Comparison of ENCODE assay signal across 11 cellular contexts in the genomic region with DNA sequence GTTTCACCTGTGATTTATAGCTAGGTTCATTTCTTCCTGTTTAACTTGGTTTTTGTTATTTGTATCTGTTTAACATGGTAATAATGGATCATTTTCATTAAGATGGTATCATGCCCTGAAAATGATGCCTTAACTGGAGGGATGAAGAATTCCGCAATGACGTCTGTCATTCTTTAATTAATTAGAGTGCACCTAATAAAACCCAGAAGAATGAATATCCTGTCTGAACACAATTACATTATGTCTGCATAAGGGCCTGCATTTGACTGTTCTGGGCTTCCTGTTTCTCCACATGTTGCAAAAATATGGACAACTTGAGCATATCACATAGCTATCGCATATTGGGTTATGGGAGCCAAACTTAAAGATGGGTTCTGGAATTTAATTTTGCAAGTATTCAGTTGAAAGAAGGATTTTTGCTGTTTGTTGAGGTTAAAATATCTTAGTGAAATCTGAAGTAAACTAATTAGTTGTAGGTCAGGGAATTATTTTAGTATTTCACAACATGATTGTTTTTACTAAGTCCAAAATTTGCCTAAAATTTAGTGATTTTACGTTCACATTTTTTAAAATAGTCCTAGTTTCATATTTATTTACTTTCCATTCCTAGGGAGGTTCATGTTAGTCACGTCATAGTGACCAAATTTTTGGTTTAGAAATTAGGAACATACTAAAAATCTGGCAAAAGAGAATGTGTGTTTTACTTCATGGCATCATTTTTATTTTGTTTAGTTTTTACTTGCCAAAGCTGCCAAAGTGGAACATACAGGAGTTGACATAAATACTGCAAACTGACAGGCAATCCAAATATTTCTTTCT.
DNase-seq lines count a peak whose midpoint lies in the region; ATAC-seq and TF ChIP-seq lines count a peak whose summit lies in the region.
"Had no signal": no experiment of that assay in that cellular context is flagged by ENCODE, and none has a peak within 500 bp of the region (broad histone marks: within the 10 kb centered on the region; RNA-seq: fewer than 3 reads in every experiment).

No MANE protein-coding gene starts in this region.

- H3K4me3 ChIP-seq in fibroblast of lung (replicated peaks in 1 of 4; ENCODE audit: control extremely low read depth in 1 of 4, insufficient read depth in 1 of 4, low read depth in 3 of 4, low read length in 4 of 4) (no peak overlapping the region), osteoblast (ENCODE audit: insufficient read depth, low read length) (no peak overlapping the region)

- H3K27ac Mint-ChIP-seq in activated naive CD4-positive, alpha-beta T cell treated with anti-CD3 and anti-CD28 coated beads for 36 hours, result no peak overlapping the region
- H3K27ac Mint-ChIP-seq in activated CD4-positive, alpha-beta memory T cell treated with anti-CD3 and anti-CD28 coated beads for 36 hours, result no peak overlapping the region
- H3K27ac Mint-ChIP-seq: activated naive CD8-positive, alpha-beta T cell treated with anti-CD3 and anti-CD28 coated beads, Interleukin-2, amount 10 ng/mL, durations not matched to agents 7 days and 5 days had no signal

- H3K27me3 ChIP-seq in fibroblast of lung (ENCODE audit: control insufficient read depth, insufficient read depth, low read length) (no peaks in the 10 kb centered on the region), osteoblast (ENCODE audit: insufficient read depth, low read length) (no peaks in the 10 kb centered on the region)

- H3K4me1 ChIP-seq in fibroblast of lung (ENCODE audit: control insufficient read depth, extremely low read depth, insufficient read depth, low read length), result peaks cover 8% of the 10 kb centered on the region
- peaks cover 47% of the 10 kb centered on the region for H3K4me1 ChIP-seq in osteoblast (ENCODE audit: insufficient read depth, low read length)

- DNase-seq in Right ventricle myocardium inferior (ENCODE audit: missing footprints) (no peak), cardiac septum (ENCODE audit: low spot score) (no peak), fibroblast of lung (ENCODE audit: low read depth in 2 of 2) (no peak), osteoblast (ENCODE audit: insufficient read length, low spot score, missing footprints) (no peak), SW 1271 (lab: John Stamatoyannopoulos, UW) (no peak)
- no peak for DNase-seq in activated naive CD4-positive, alpha-beta T cell treated with anti-CD3 and anti-CD28 coated beads for 36 hours
- no peak for DNase-seq in stimulated activated CD4-positive, alpha-beta T cell treated with anti-CD3 and anti-CD28 coated beads, Interleukin-4, amount 100 ng/mL, for 1 hour
- DNase-seq in activated CD4-positive, alpha-beta memory T cell treated with anti-CD3 and anti-CD28 coated beads for 36 hours, result no peak
- DNase-seq: 8988T; activated naive CD8-positive, alpha-beta T cell treated with anti-CD3 and anti-CD28 coated beads, Interleukin-2, amount 10 ng/mL, durations not matched to agents 7 days and 5 days; NCI-H2107 had no signal

- intact Hi-C loops in Right ventricle myocardium inferior (cut with DNase I), result loop anchor here (2.0 to 5.0 kb wide), 3 partner anchors 53 to 402 kb away; no protein-coding TSS in a partner anchor
- intact Hi-C loops in cardiac septum (cut with DNase I), result loop anchor here (2.0 to 10.0 kb wide), 4 partner anchors 53 to 322 kb away; a partner anchor contains a TSS
- intact Hi-C loops in activated naive CD4-positive, alpha-beta T cell treated with anti-CD3 and anti-CD28 coated beads for 36 hours (cut with micrococcal nuclease), result loop anchor here (2.0 kb wide), 1 partner anchor 61 kb away; no protein-coding TSS in a partner anchor
- intact Hi-C loops in activated CD4-positive, alpha-beta memory T cell treated with anti-CD3 and anti-CD28 coated beads for 36 hours (cut with micrococcal nuclease), result loop anchor here (2.0 to 5.0 kb wide), 2 partner anchors 61 to 217 kb away; no protein-coding TSS in a partner anchor

- CTCF ChIA-PET in activated naive CD4-positive, alpha-beta T cell treated with anti-CD3 and anti-CD28 coated beads for 36 hours (lab: Charles Lee), result interaction anchor here (1.9 kb wide), 1 partner anchor 87 kb away, joined by 5 read pairs; no protein-coding TSS in a partner anchor
- CTCF ChIA-PET in activated CD4-positive, alpha-beta memory T cell treated with anti-CD3 and anti-CD28 coated beads for 36 hours (lab: Charles Lee), result interaction anchor here (1.0 kb wide), 1 partner anchor 408 kb away, joined by 4 read pairs; no protein-coding TSS in a partner anchor

- POLR2A ChIA-PET in activated CD4-positive, alpha-beta memory T cell treated with anti-CD3 and anti-CD28 coated beads for 36 hours (lab: Charles Lee), result no interaction called here

- H3K36me3 Mint-ChIP-seq in activated naive CD4-positive, alpha-beta T cell treated with anti-CD3 and anti-CD28 coated beads for 36 hours (ENCODE audit: low read depth), result no peaks in the 10 kb centered on the region
- no peaks in the 10 kb centered on the region for H3K36me3 Mint-ChIP-seq in activated CD4-positive, alpha-beta memory T cell treated with anti-CD3 and anti-CD28 coated beads for 36 hours
- H3K36me3 Mint-ChIP-seq: activated naive CD8-positive, alpha-beta T cell treated with anti-CD3 and anti-CD28 coated beads, Interleukin-2, amount 10 ng/mL, durations not matched to agents 7 days and 5 days had no signal

- H3K9me3 ChIP-seq in fibroblast of lung (ENCODE audit: control insufficient read depth, insufficient read depth, low read depth, low read length) (no peaks in the 10 kb centered on the region), osteoblast (ENCODE audit: low read depth, low read length) (no peaks in the 10 kb centered on the region)

- peaks cover 27% of the 10 kb centered on the region for H3K4me1 Mint-ChIP-seq in activated naive CD4-positive, alpha-beta T cell treated with anti-CD3 and anti-CD28 coated beads for 36 hours (ENCODE audit: low read depth)
- H3K4me1 Mint-ChIP-seq in activated CD4-positive, alpha-beta memory T cell treated with anti-CD3 and anti-CD28 coated beads for 36 hours (ENCODE audit: low read depth), result peaks cover 31% of the 10 kb centered on the region

- no peaks in the 10 kb centered on the region for H3K9me3 Mint-ChIP-seq in activated naive CD4-positive, alpha-beta T cell treated with anti-CD3 and anti-CD28 coated beads for 36 hours
- no peaks in the 10 kb centered on the region for H3K9me3 Mint-ChIP-seq in activated CD4-positive, alpha-beta memory T cell treated with anti-CD3 and anti-CD28 coated beads for 36 hours

- no peak overlapping the region for H3K9ac ChIP-seq in fibroblast of lung (ENCODE audit: insufficient read depth, low read length)

- H3K4me2 ChIP-seq in fibroblast of lung (ENCODE audit: extremely low read depth, insufficient read depth, low read length), result peak overlapping the region; percentile 33
- peak overlapping the region; percentile 29 for H3K4me2 ChIP-seq in osteoblast (ENCODE audit: insufficient read depth, low read length)

- H3K79me2 ChIP-seq in fibroblast of lung (ENCODE audit: control insufficient read depth, insufficient read depth, low read length), result no peaks in the 10 kb centered on the region
- H3K79me2 ChIP-seq in osteoblast (ENCODE audit: insufficient read depth, low read length), result no peaks in the 10 kb centered on the region

- peak overlapping the region; percentile 21 for H3K27ac ChIP-seq in fibroblast of lung (ENCODE audit: insufficient read depth, low read length)
- peak overlapping the region; percentile 67 for H3K27ac ChIP-seq in osteoblast (ENCODE audit: low read depth, low read length)

- no peaks in the 10 kb centered on the region for H3K36me3 ChIP-seq in fibroblast of lung (ENCODE audit: control insufficient read depth, insufficient read depth, low read length)
- no peaks in the 10 kb centered on the region for H3K36me3 ChIP-seq in osteoblast (ENCODE audit: insufficient read depth, low read length)

- ATAC-seq in Right ventricle myocardium inferior, result peak; percentile 43

- no peaks in the 10 kb centered on the region for H3K27me3 Mint-ChIP-seq in activated naive CD4-positive, alpha-beta T cell treated with anti-CD3 and anti-CD28 coated beads for 36 hours (ENCODE audit: low read depth)
- no peaks in the 10 kb centered on the region for H3K27me3 Mint-ChIP-seq in activated CD4-positive, alpha-beta memory T cell treated with anti-CD3 and anti-CD28 coated beads for 36 hours
- H3K27me3 Mint-ChIP-seq: activated naive CD8-positive, alpha-beta T cell treated with anti-CD3 and anti-CD28 coated beads, Interleukin-2, amount 10 ng/mL, durations not matched to agents 7 days and 5 days had no signal

- TF ChIP-seq CTCF in fibroblast of lung (conservative IDR thresholded peaks at IDR 0.05 in 1 of 2, IDR thresholded peaks at IDR 0.05 in 1 of 2; ENCODE audit: low read depth in 1 of 2, low read length in 2 of 2), result no peak
- no peak for TF ChIP-seq CTCF in osteoblast (IDR thresholded peaks at IDR 0.05; ENCODE audit: extremely low read depth, low read depth, low read length)

- H4K20me1 ChIP-seq in fibroblast of lung (ENCODE audit: control insufficient read depth, extremely low read depth, insufficient read depth, low read length) (no peaks in the 10 kb centered on the region), osteoblast (ENCODE audit: insufficient read depth, low read length) (no peaks in the 10 kb centered on the region)

- H3K4me3 Mint-ChIP-seq in activated naive CD4-positive, alpha-beta T cell treated with anti-CD3 and anti-CD28 coated beads for 36 hours, result no peak overlapping the region
- no peak overlapping the region for H3K4me3 Mint-ChIP-seq in activated CD4-positive, alpha-beta memory T cell treated with anti-CD3 and anti-CD28 coated beads for 36 hours
- H3K4me3 Mint-ChIP-seq: activated naive CD8-positive, alpha-beta T cell treated with anti-CD3 and anti-CD28 coated beads, Interleukin-2, amount 10 ng/mL, durations not matched to agents 7 days and 5 days had no signal

- H2AFZ ChIP-seq in fibroblast of lung (ENCODE audit: low read length) (no peak overlapping the region), osteoblast (ENCODE audit: low read length) (no peak overlapping the region)
